9 cellular contexts compared by ENCODE assay signal in the genomic region with DNA sequence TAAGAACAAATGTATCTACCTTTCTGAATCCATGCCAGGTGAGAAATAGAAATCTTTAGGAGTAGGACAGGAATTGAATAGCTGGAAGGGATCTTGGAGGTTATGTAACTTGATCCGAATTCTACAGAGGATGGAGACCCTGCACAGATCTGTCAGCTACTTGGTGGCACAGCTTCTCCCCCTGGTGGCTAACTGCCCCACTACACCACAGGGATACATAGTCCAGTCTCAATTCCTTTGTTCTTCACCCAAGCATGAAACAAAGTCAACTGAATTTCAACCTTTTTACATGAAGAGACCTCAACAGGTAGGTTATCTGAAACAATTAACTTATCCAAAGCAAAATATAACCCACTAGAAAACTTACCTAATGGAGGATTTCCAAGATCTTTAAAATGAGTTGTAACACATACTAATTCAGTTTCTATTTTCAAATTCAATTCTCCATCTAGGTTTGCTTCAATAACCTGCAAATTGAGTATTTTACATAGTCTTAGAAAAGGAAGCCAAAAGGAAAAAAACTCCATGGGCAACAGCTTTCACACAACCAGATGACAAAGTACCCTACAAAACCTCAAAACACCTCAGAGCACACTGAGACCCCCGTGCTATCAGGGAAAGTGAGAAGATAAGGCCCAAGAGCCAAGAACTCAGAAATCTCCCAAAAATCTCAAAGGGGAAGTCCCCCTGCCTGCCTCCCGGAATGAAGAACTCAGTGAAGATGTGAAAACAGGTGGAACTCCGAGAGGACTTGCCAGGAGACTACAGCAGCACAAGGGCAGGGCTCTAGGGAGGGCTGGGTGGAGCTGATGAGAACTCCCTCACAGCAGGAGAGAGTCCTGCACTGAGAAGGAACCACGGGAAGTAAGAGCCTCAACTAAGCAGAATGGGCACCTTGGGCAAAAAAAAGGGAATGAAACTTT. TPM values are rescaled to one million over a fixed set of nuclear protein-coding genes. Genes with fewer than 3 reads are reported as not detected.
A peak's percentile ranks its signal among the peaks of the same experiment; 100 is the strongest.
DNase-seq lines count a peak whose midpoint lies in the region; ATAC-seq, FAIRE-seq and TF ChIP-seq lines count a peak whose summit lies in the region.
"Had no signal": no experiment of that assay in that cellular context is flagged by ENCODE, and none has a peak within 500 bp of the region (broad histone marks: within the 10 kb centered on the region; RNA-seq: fewer than 3 reads in every experiment).

No MANE protein-coding gene starts in this region.

- no peak overlapping the region for H3K18ac ChIP-seq in trophoblast cell (ENCODE audit: low read length)

- TF ChIP-seq CTCF in PC-3 (conservative IDR thresholded peaks at IDR 0.05; ENCODE audit: low read depth, low read length): peak; percentile 91

- no peak for FAIRE-seq in frontal cortex (lab: Jason Lieb, UNC)

- no peak overlapping the region for H4K12ac ChIP-seq in trophoblast cell (ENCODE audit: low read depth, low read length)

- DNase-seq in COLO829 (ENCODE audit: low spot score) (peak; percentile 87), PC-3 (peak; percentile 69), frontal cortex (ENCODE audit: low spot score in 2 of 2) (peak; percentile 47 to 72), trophoblast cell (peak; percentile 48 to 79), NCI-H187 treated with DMSO at 0.1 percent for 48 hours (lab: John Stamatoyannopoulos, UW) (no peak)
- peak; percentile 11 for DNase-seq in activated gamma-delta T cell treated with anti-CD3 and anti-CD28 coated beads, Interleukin-2, amount 50 U/mL, for 16 hours (ENCODE audit: low read depth)

- no TSS peak for BruUV-seq in PC-3 (replicated peaks; lab: Mats Ljungman, UMichigan)

- H3K4me3 ChIP-seq in PC-3 (ENCODE audit: low read length) (no peak overlapping the region), trophoblast cell (ENCODE audit: low read depth, low read length) (no peak overlapping the region)

- H2BK5ac ChIP-seq in trophoblast cell (ENCODE audit: low read depth, low read length, poor library complexity): no peak overlapping the region

- CTCF ChIA-PET in PC-3 (lab: Charles Lee): interaction anchor here (0.6 to 0.9 kb wide), 4 partner anchors 14 to 122 kb away, joined by 3 to 8 read pairs (median 6); no protein-coding TSS in a partner anchor

- ATAC-seq in GM19328 (IDR thresholded peaks at IDR 0.05; ENCODE audit: unreplicated experiment) (peak; percentile 80), HG03571 (IDR thresholded peaks at IDR 0.05; ENCODE audit: unreplicated experiment) (peak; percentile 79), PC-3 (peak; percentile 95)

- no peak overlapping the region for H3K9ac ChIP-seq in PC-3 (ENCODE audit: low read length)
- no peak overlapping the region for H3K9ac ChIP-seq in trophoblast cell (ENCODE audit: low read length)

- H4K8ac ChIP-seq in trophoblast cell (ENCODE audit: low read depth, low read length): no peak overlapping the region

- no peak overlapping the region for H3K27ac ChIP-seq in PC-3 (ENCODE audit: low read length)
- no peak overlapping the region for H3K27ac ChIP-seq in trophoblast cell (ENCODE audit: low read depth, low read length)

- no peak overlapping the region for H4K91ac ChIP-seq in trophoblast cell (ENCODE audit: low read depth, low read length)

- no peaks in the 10 kb centered on the region for H3K79me2 ChIP-seq in PC-3 (ENCODE audit: low read length)
- H3K79me2 ChIP-seq in trophoblast cell (ENCODE audit: control insufficient read depth, insufficient read depth, low read length, poor library complexity): no peaks in the 10 kb centered on the region

- intact Hi-C loops in PC-3 (cut with micrococcal nuclease): loop anchor here (1.0 kb wide), 2 partner anchors 24 to 177 kb away; no protein-coding TSS in a partner anchor

- H3K9me3 ChIP-seq in PC-3 (ENCODE audit: low read length): no peaks in the 10 kb centered on the region
- H3K9me3 ChIP-seq in trophoblast cell (ENCODE audit: insufficient read depth, low read depth, low read length): no peaks in the 10 kb centered on the region

- POLR2A ChIA-PET in PC-3 (lab: Charles Lee; ENCODE audit: unreplicated experiment): interaction anchor here (0.7 kb wide), 1 partner anchor 44 kb away, joined by 3 read pairs; no protein-coding TSS in a partner anchor

- WGBS in trophoblast cell (ENCODE audit: extremely low coverage, insufficient coverage, insufficient read length): no CpG with 5 or more reads among the region's 5 CpGs

- H3K36me3 ChIP-seq in PC-3 (ENCODE audit: low read depth, low read length) (peaks cover 50% of the 10 kb centered on the region), trophoblast cell (ENCODE audit: control insufficient read depth in 1 of 2, insufficient read depth in 2 of 2, low read length in 2 of 2) (peaks cover 36 to 50% of the 10 kb centered on the region in 2 experiments)

- no peak overlapping the region for H2BK12ac ChIP-seq in trophoblast cell (ENCODE audit: low read length)

- H3K27me3 ChIP-seq in PC-3 (ENCODE audit: low read length): no peaks in the 10 kb centered on the region
- H3K27me3 ChIP-seq in trophoblast cell (ENCODE audit: insufficient read depth, low read length): no peaks in the 10 kb centered on the region

- no peaks in the 10 kb centered on the region for H3F3A ChIP-seq in PC-3 (ENCODE audit: low read length, unreplicated experiment)

- no peak overlapping the region for H2AK5ac ChIP-seq in trophoblast cell (ENCODE audit: low read length)

- H3K4me2 ChIP-seq in PC-3 (ENCODE audit: low read length) (no peak overlapping the region), trophoblast cell (ENCODE audit: low read length) (no peak overlapping the region)

- no peaks in the 10 kb centered on the region for H4K20me1 ChIP-seq in PC-3 (ENCODE audit: low read length)

- H3K4me1 ChIP-seq in PC-3 (ENCODE audit: insufficient read depth, low read length) (peaks cover 5% of the 10 kb centered on the region; the same call in 1 of the 2 replicates), trophoblast cell (ENCODE audit: control insufficient read depth in 1 of 2, insufficient read depth in 2 of 2, low read length in 2 of 2) (peaks cover 0 to 2% of the 10 kb centered on the region in 2 experiments)

- H2BK120ac ChIP-seq in trophoblast cell (ENCODE audit: insufficient read depth, low read length, poor library complexity): no peak overlapping the region

- no peaks in the 10 kb centered on the region for H3K79me1 ChIP-seq in trophoblast cell (ENCODE audit: low read length)

- no peak overlapping the region for H2AFZ ChIP-seq in PC-3 (ENCODE audit: low read length)
- H2AFZ ChIP-seq in trophoblast cell (ENCODE audit: insufficient read depth, low read length, poor library complexity): no peak overlapping the region

- H3K9me2 ChIP-seq in PC-3 (replicated peaks; ENCODE audit: low read length): no peaks in the 10 kb centered on the region

- no peak overlapping the region for H3K14ac ChIP-seq in trophoblast cell (ENCODE audit: low read length)

- H3K4ac ChIP-seq in trophoblast cell (ENCODE audit: low read depth, low read length): no peak overlapping the region

- no peak overlapping the region for H3K23ac ChIP-seq in trophoblast cell (ENCODE audit: low read length)

RNA-seq across cellular contexts. Expression of a gene that starts 10.3 kb away (rescaled TPM):
- total RNA-seq in PC-3 (2014; rRNA removed) (15.3 and 23.2 TPM in 2 replicates), frontal cortex (15.5 TPM)
- polyA plus RNA-seq in trophoblast cell (2013): 19.5 and 19.6 TPM in 2 replicates

RNA-seq across cellular contexts. Expression of a gene that starts 20.8 kb away (rescaled TPM):
- 0.04 and 0.17 TPM in 2 replicates for total RNA-seq in PC-3 (2014; rRNA removed)
- under 0.01 TPM for total RNA-seq in frontal cortex
- polyA plus RNA-seq in trophoblast cell (2013): 0.07 and 0.15 TPM in 2 replicates

RNA-seq across cellular contexts. Expression of a gene that starts 59.8 kb away (rescaled TPM):
- total RNA-seq in PC-3 (2014; rRNA removed) (not detected in 2 replicates), frontal cortex (not detected)
- polyA plus RNA-seq in trophoblast cell (2013): 4.0 and 4.8 TPM in 2 replicates
- total RNA-seq: activated CD8-positive, alpha-beta memory T cell treated with anti-CD3 and anti-CD28 coated beads for 36 hours had no signal
